ENCODE assay signal across 25 cellular contexts in genomic region chrX:31652651-31653050, GRCh38.
A peak's percentile ranks its signal among the peaks of the same experiment; 100 is the strongest.
DNase-seq lines count a peak whose midpoint lies in the region; ATAC-seq, FAIRE-seq and TF ChIP-seq lines count a peak whose summit lies in the region.
"Had no signal": no experiment of that assay in that cellular context is flagged by ENCODE, and none has a peak within 500 bp of the region (broad histone marks: within the 10 kb centered on the region; RNA-seq: fewer than 3 reads in every experiment).

No MANE protein-coding gene starts in this region.

- no peak overlapping the region for H3K27ac ChIP-seq in psoas muscle
- H3K27ac ChIP-seq: A549, neural progenitor cell, SJSA1 had no signal

- ATAC-seq in GM18907 (IDR thresholded peaks at IDR 0.05; ENCODE audit: unreplicated experiment) (peak; percentile 57), HG03354 (IDR thresholded peaks at IDR 0.05; ENCODE audit: poor library complexity, severe bottlenecking, unreplicated experiment) (peak; percentile 49), GM19328 (IDR thresholded peaks at IDR 0.05; ENCODE audit: unreplicated experiment) (no peak), psoas muscle (no peak)
- ATAC-seq: A549 had no signal

- peak; percentile 88 for FAIRE-seq in G401.6 (lab: Jason Lieb, UNC)
- FAIRE-seq: A549, endothelial cell of umbilical vein, kidney had no signal

- DNase-seq in C1 segment of cervical spinal cord (lab: John Stamatoyannopoulos, UW) = no peak
- DNase-seq in psoas muscle = no peak
- DNase-seq in NCI-H446 treated with DMSO at 0.1 percent for 48 hours (lab: John Stamatoyannopoulos, UW) = no peak
- DNase-seq: activated effector memory CD4-positive, alpha-beta T cell treated with anti-CD3 and anti-CD28 coated beads, Interleukin-2, amount 50 U/mL, for 16 hours; activated naive CD8-positive, alpha-beta T cell treated with anti-CD3 and anti-CD28 coated beads, Interleukin-2, amount 10 ng/mL, durations not matched to agents 7 days and 5 days; BE2C; DMS79; H9; kidney; mammary epithelial cell; MG63; NCI-H1436 treated with DMSO at 0.1 percent for 48 hours; NCI-H2107; posterior cingulate gyrus; trophoblast cell had no signal

- WGBS in psoas muscle, 3 donors = 52 to 83% (median 79%) methylated on average over 1 of the region's 1 CpG

- H3K36me3 ChIP-seq in psoas muscle (ENCODE audit: insufficient read depth in 1 of 2, low read depth in 1 of 2) = no peaks in the 10 kb centered on the region
- H3K36me3 ChIP-seq: BE2C, MG63, neural progenitor cell, SJSA1 had no signal

- peaks cover 7% of the 10 kb centered on the region for H3K36me3 Mint-ChIP-seq in dendritic cell treated with granulocyte-macrophage colony-stimulating factor and Interleukin-4, amounts not matched to agents 40 ng/mL and 50 ng/mL, for 4 days (ENCODE audit: low read depth)
- H3K36me3 Mint-ChIP-seq: activated naive CD8-positive, alpha-beta T cell treated with anti-CD3 and anti-CD28 coated beads, Interleukin-2, amount 10 ng/mL, durations not matched to agents 7 days and 5 days had no signal

- no peaks in the 10 kb centered on the region for H3K4me1 ChIP-seq in psoas muscle
- H3K4me1 ChIP-seq: A549, BE2C, SJSA1 had no signal

- H3K27me3 ChIP-seq in psoas muscle (ENCODE audit: insufficient read depth in 3 of 3, low read length in 2 of 3) = no peaks in the 10 kb centered on the region
- H3K27me3 ChIP-seq: BE2C, MG63, neural progenitor cell, SJSA1 had no signal

- peak overlapping the region; percentile 84 for H3K27ac Mint-ChIP-seq in dendritic cell treated with granulocyte-macrophage colony-stimulating factor and Interleukin-4, amounts not matched to agents 40 ng/mL and 50 ng/mL, for 4 days
- H3K27ac Mint-ChIP-seq: activated naive CD8-positive, alpha-beta T cell treated with anti-CD3 and anti-CD28 coated beads, Interleukin-2, amount 10 ng/mL, durations not matched to agents 7 days and 5 days; H9; neural progenitor cell had no signal

- H3K4me3 ChIP-seq in psoas muscle = no peak overlapping the region
- H3K4me3 ChIP-seq: A549, MG63, neural progenitor cell, SJSA1 had no signal

- intact Hi-C loops in dendritic cell treated with granulocyte-macrophage colony-stimulating factor and Interleukin-4, amounts not matched to agents 40 ng/mL and 50 ng/mL, for 4 days (cut with micrococcal nuclease) = no loop called here
- intact Hi-C loops in psoas muscle (cut with DNase I) = loop anchor here (5.0 to 10.0 kb wide), 4 partner anchors 388 to 618 kb away; no protein-coding TSS in a partner anchor

- no peak overlapping the region for H3K4me3 Mint-ChIP-seq in dendritic cell treated with granulocyte-macrophage colony-stimulating factor and Interleukin-4, amounts not matched to agents 40 ng/mL and 50 ng/mL, for 4 days
- H3K4me3 Mint-ChIP-seq: activated naive CD8-positive, alpha-beta T cell treated with anti-CD3 and anti-CD28 coated beads, Interleukin-2, amount 10 ng/mL, durations not matched to agents 7 days and 5 days; central memory CD8-positive, alpha-beta T cell; H9; neural progenitor cell had no signal

- H3K9me3 ChIP-seq in psoas muscle = no peaks in the 10 kb centered on the region
- H3K9me3 ChIP-seq: A549, BE2C, MG63, SJSA1 had no signal

- H3K4me1 Mint-ChIP-seq in dendritic cell treated with granulocyte-macrophage colony-stimulating factor and Interleukin-4, amounts not matched to agents 40 ng/mL and 50 ng/mL, for 4 days (ENCODE audit: low read depth) = peaks cover 21% of the 10 kb centered on the region
- H3K4me1 Mint-ChIP-seq: activated naive CD8-positive, alpha-beta T cell treated with anti-CD3 and anti-CD28 coated beads, Interleukin-2, amount 10 ng/mL, durations not matched to agents 7 days and 5 days; central memory CD8-positive, alpha-beta T cell; H9 had no signal

- TF ChIP-seq CTCF in psoas muscle (IDR thresholded peaks at IDR 0.05) = no peak

- H3K9me3 Mint-ChIP-seq in dendritic cell treated with granulocyte-macrophage colony-stimulating factor and Interleukin-4, amounts not matched to agents 40 ng/mL and 50 ng/mL, for 4 days = peaks cover 18% of the 10 kb centered on the region
- H3K9me3 Mint-ChIP-seq: activated naive CD8-positive, alpha-beta T cell treated with anti-CD3 and anti-CD28 coated beads, Interleukin-2, amount 10 ng/mL, durations not matched to agents 7 days and 5 days; central memory CD8-positive, alpha-beta T cell had no signal

- no peaks in the 10 kb centered on the region for H3K27me3 Mint-ChIP-seq in dendritic cell treated with granulocyte-macrophage colony-stimulating factor and Interleukin-4, amounts not matched to agents 40 ng/mL and 50 ng/mL, for 4 days
- H3K27me3 Mint-ChIP-seq: central memory CD8-positive, alpha-beta T cell had no signal

Comparison
In these comparisons a context has a peak if more than half of its experiments do, and no peak if none do; other contexts are left out.
1. ATAC-seq: peak in GM18907 (single experiment) and HG03354 (single experiment); none in GM19328 (single experiment) and psoas muscle (0 of 4).